8 cellular contexts compared by ENCODE assay signal in the genomic region with DNA sequence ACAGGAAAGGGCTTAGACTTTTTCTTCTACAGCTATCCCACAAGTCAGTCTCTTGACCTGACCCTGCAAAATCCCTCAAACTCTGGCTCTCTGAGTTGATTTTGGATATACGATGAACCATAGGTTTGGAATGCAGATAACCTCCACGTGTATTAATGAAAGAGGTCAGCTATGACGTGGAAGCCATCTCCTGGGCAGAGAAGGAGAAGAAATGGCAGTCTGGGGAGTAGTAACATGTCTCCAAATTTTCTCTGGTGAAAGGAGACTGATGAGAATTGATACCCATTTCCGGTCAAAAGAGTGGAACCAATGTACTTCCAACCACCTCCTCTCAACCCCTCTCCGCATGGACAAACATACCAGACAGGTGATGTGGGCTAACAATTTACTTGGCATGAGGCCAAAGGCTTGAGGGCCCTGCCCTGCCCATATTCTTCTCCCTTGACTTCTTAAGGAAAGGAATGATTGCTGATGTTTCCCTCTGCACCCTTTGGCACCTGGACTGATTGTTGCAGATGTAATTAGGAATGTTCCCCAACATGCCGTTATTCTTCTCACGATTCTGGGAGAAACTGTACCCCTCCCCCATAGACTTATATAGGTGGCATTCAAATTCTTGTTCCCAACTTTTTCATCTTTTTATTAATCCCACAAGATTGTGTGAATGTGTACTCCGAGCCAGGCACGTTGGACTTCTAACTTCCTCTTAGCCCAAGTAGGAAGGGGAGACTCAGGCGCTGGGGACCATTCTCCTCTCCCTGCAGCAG. TPM values are rescaled to one million over a fixed set of nuclear protein-coding genes. Genes with fewer than 3 reads are reported as not detected.
DNase-seq lines count a peak whose midpoint lies in the region; ATAC-seq, FAIRE-seq and TF ChIP-seq lines count a peak whose summit lies in the region.

No MANE protein-coding gene starts in this region.

- H3K4me1 ChIP-seq in heart right ventricle = peaks cover 3 to 38% (median 10%) of the 10 kb centered on the region in 9 donors
- no peaks in the 10 kb centered on the region for H3K4me1 ChIP-seq in vagina

- H3K27ac ChIP-seq in heart right ventricle (peak overlapping the region in 9 of 10 donors; percentile 83 to 97 (median 95)), vagina (peak overlapping the region; percentile 84)

- in situ Hi-C loops in astrocyte of the cerebellum (cut with HindIII; ENCODE audit: low sequenced_read_pairs) = loop anchor here (25.0 kb wide), 1 partner anchor 198 kb away; no protein-coding TSS in a partner anchor

- TF ChIP-seq CTCF in heart right ventricle (IDR thresholded peaks at IDR 0.05) (no peak), astrocyte of the cerebellum (IDR thresholded peaks at IDR 0.05; ENCODE audit: low read depth, low read length, missing control alignments) (no peak), vagina (IDR thresholded peaks at IDR 0.05) (no peak)

- ATAC-seq in heart right ventricle (no peak), Right ventricle myocardium superior (ENCODE audit: poor library complexity) (no peak), GM21737 (IDR thresholded peaks at IDR 0.05; ENCODE audit: unreplicated experiment) (no peak), GM21528 (IDR thresholded peaks at IDR 0.05; ENCODE audit: low FRiP score, unreplicated experiment) (no peak)

- intact Hi-C loops in heart right ventricle (cut with DNase I) (loop anchor here in 8 of 10 donors (5.0 to 10.0 kb wide), 10 partner anchors 54 to 228 kb away; no protein-coding TSS in a partner anchor), Right ventricle myocardium superior (cut with DNase I) (loop anchor here (10.0 kb wide), 1 partner anchor 64 kb away; no protein-coding TSS in a partner anchor), vagina (cut with DNase I) (no loop called here)

- H3K4me3 ChIP-seq in heart right ventricle (peak overlapping the region; percentile 39 to 81 (median 72)), astrocyte of the cerebellum (ENCODE audit: low read depth, low read length) (peak overlapping the region; percentile 68), vagina (peak overlapping the region; percentile 60 to 61)

- no peak for TF ChIP-seq POLR2A in vagina (IDR thresholded peaks at IDR 0.05)

- no peaks in the 10 kb centered on the region for H3K9me3 ChIP-seq in heart right ventricle
- H3K9me3 ChIP-seq in vagina = no peaks in the 10 kb centered on the region

- no peaks in the 10 kb centered on the region for H3K36me3 ChIP-seq in heart right ventricle
- H3K36me3 ChIP-seq in vagina = no peaks in the 10 kb centered on the region

- no peak for FAIRE-seq in frontal cortex (lab: Jason Lieb, UNC)

- peaks cover 0 to 100% (median 0%) of the 10 kb centered on the region in 7 donors for H3K27me3 ChIP-seq in heart right ventricle
- peaks cover 7% of the 10 kb centered on the region for H3K27me3 ChIP-seq in vagina

- DNase-seq in heart right ventricle = no peak
- no peak for DNase-seq in Right ventricle myocardium superior
- no peak for DNase-seq in astrocyte of the cerebellum (ENCODE audit: low read depth)
- DNase-seq in left kidney (ENCODE audit: low read depth, low spot score) = peak; percentile 12
- no peak for DNase-seq in vagina (ENCODE audit: extremely low spot score in 2 of 2)
- DNase-seq in frontal cortex (ENCODE audit: low spot score in 2 of 2) = no peak

- 34 to 35% methylated on average over 10 of the region's 10 CpGs for WGBS in heart right ventricle, 2 donors

RNA-seq across cellular contexts. Expression of gene PLS3, which starts 0.6 kb away (rescaled TPM):
- 10 to 100 TPM; 31.1 to 56.9 (median 39.0) TPM for total RNA-seq in heart right ventricle
- 10 to 100 TPM; 29.7 to 32.4 TPM for polyA plus RNA-seq in heart right ventricle
- total RNA-seq in Right ventricle myocardium superior = 35.0 TPM
- 382 TPM for total RNA-seq in vagina
- 76.2 TPM for total RNA-seq in frontal cortex
